21 cellular contexts compared by ENCODE assay signal in the genomic region with DNA sequence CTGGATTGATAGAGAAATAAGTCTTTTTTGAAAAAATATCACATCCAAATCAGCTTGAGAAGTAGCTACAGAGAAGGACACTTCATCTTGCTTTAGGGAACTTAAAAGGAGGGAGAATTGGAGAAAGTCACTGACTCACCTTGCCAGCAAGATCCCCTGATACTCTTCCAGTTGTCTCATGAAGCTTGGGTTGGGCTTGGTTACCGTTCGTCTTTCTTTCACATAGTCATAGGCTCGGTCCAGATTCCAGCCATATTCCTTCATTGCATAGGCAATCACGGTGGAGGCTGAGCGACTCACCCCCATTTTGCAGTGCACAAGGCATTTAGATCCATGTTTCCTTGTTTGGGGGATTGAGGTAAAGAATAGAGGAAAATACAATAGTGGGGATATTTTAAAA.
"Had no signal": no experiment of that assay in that cellular context is flagged by ENCODE, and none has a peak within 500 bp of the region (broad histone marks: within the 10 kb centered on the region; RNA-seq: fewer than 3 reads in every experiment).

No MANE protein-coding gene starts in this region.

- ATAC-seq: activated CD4-positive, CD25-positive, alpha-beta regulatory T cell treated with anti-CD3 and anti-CD28 coated beads, Interleukin-2, amount 50 U/mL, for 24 hours; activated CD8-positive, alpha-beta memory T cell treated with anti-CD3 and anti-CD28 coated beads, Interleukin-2, amount 10 ng/mL, durations not matched to agents 7 days and 5 days; heart left ventricle; left lobe of liver; stimulated activated naive CD8-positive, alpha-beta T cell treated with anti-CD3 and anti-CD28 coated beads, Interleukin-15, Interleukin-2, amounts not matched to agents 100 U/mL and 50 U/mL, for 24 hours had no signal

- H3K4me3 ChIP-seq: ascending aorta, colonic mucosa, heart left ventricle, SJCRH30, suprapubic skin had no signal

- H3K27me3 ChIP-seq: ascending aorta, colonic mucosa, heart left ventricle, SJCRH30, suprapubic skin had no signal

- H3K27ac ChIP-seq: colonic mucosa, heart left ventricle, SJCRH30, suprapubic skin had no signal

- DNase-seq: activated CD8-positive, alpha-beta memory T cell treated with anti-CD3 and anti-CD28 coated beads, Interleukin-2, amount 10 ng/mL, durations not matched to agents 7 days and 5 days; activated effector memory CD4-positive, alpha-beta T cell treated with anti-CD3 and anti-CD28 coated beads, Interleukin-2, amount 50 U/mL, for 16 hours; colonic mucosa; erythroblast; heart left ventricle; kidney; mammary epithelial cell; midbrain; nephron progenitor cell; nucleus accumbens; retina; SJCRH30; stimulated activated CD8-positive, alpha-beta memory T cell treated with anti-CD3 and anti-CD28 coated beads, Interleukin-4, amount 100 ng/mL, for 48 hours; stimulated activated naive CD8-positive, alpha-beta T cell treated with anti-CD3 and anti-CD28 coated beads, Interleukin-15, Interleukin-2, amounts not matched to agents 100 U/mL and 50 U/mL, for 24 hours; T1000 had no signal

- H3K4me1 ChIP-seq: colonic mucosa had no signal

- H3K27ac Mint-ChIP-seq: activated CD8-positive, alpha-beta memory T cell treated with anti-CD3 and anti-CD28 coated beads, Interleukin-2, amount 10 ng/mL, durations not matched to agents 7 days and 5 days; nephron progenitor cell; type B pancreatic cell had no signal

- H3K9me3 ChIP-seq: ascending aorta, colonic mucosa, heart left ventricle, SJCRH30, suprapubic skin had no signal

- H3K4me3 Mint-ChIP-seq: activated CD8-positive, alpha-beta memory T cell treated with anti-CD3 and anti-CD28 coated beads, Interleukin-2, amount 10 ng/mL, durations not matched to agents 7 days and 5 days; central memory CD8-positive, alpha-beta T cell; nephron progenitor cell; type B pancreatic cell had no signal

- H3K27me3 Mint-ChIP-seq: activated CD8-positive, alpha-beta memory T cell treated with anti-CD3 and anti-CD28 coated beads, Interleukin-2, amount 10 ng/mL, durations not matched to agents 7 days and 5 days; central memory CD8-positive, alpha-beta T cell; type B pancreatic cell had no signal

- H3K9me3 Mint-ChIP-seq: central memory CD8-positive, alpha-beta T cell; nephron progenitor cell; type B pancreatic cell had no signal

- H3K4me1 Mint-ChIP-seq: activated CD8-positive, alpha-beta memory T cell treated with anti-CD3 and anti-CD28 coated beads, Interleukin-2, amount 10 ng/mL, durations not matched to agents 7 days and 5 days; central memory CD8-positive, alpha-beta T cell had no signal
